ENCODE assay signal across 8 cellular contexts in genomic region chr6:31651602-31652191, GRCh38. TPM values are rescaled to one million over a fixed set of nuclear protein-coding genes. Genes with fewer than 3 reads are reported as not detected.
DNase-seq lines count a peak whose midpoint lies in the region; ATAC-seq lines count a peak whose summit lies in the region.

No MANE protein-coding gene starts in this region.

- peak overlapping the region; percentile 96 for H3K4me3 ChIP-seq in iPS-11a (ENCODE audit: low read depth, low read length)

- DNase-seq in D341Med (ENCODE audit: low spot score): peak; percentile 78
- DNase-seq in GM19238 (ENCODE audit: insufficient read length, low spot score): peak; percentile 65
- peak; percentile 82 for DNase-seq in NCI-H82 treated with DMSO at 0.1 percent for 48 hours (lab: John Stamatoyannopoulos, UW; ENCODE audit: unreplicated experiment)
- peak; percentile 84 for DNase-seq in astrocyte of the hippocampus (ENCODE audit: low read depth, low spot score)
- no peak for DNase-seq in sciatic nerve (ENCODE audit: low spot score)
- DNase-seq in germinal center (ENCODE audit: low spot score): no peak

- intact Hi-C loops in sciatic nerve (cut with DNase I): no loop called here

- ATAC-seq in HG03175 (IDR thresholded peaks at IDR 0.05; ENCODE audit: unreplicated experiment) (peak; percentile 19), sciatic nerve (peak; percentile 80)

RNA-seq across cellular contexts. Expression of gene BAG6, which starts 0.8 kb away (rescaled TPM):
- total RNA-seq in sciatic nerve: 201 TPM

RNA-seq across cellular contexts. Expression of gene APOM, which starts 4.0 kb away (rescaled TPM):
- 0.53 TPM for total RNA-seq in sciatic nerve

RNA-seq across cellular contexts. Expression of gene C6orf47, which starts 8.9 kb away (rescaled TPM):
- total RNA-seq in sciatic nerve: 14.5 TPM

RNA-seq across cellular contexts. Expression of gene GPANK1, which starts 13.1 kb away (rescaled TPM):
- 16.7 TPM for total RNA-seq in sciatic nerve

RNA-seq across cellular contexts. Expression of gene CSNK2B, which starts 14.2 kb away (rescaled TPM):
- total RNA-seq in sciatic nerve: 116 TPM

Comparison
In these comparisons a context has a peak if more than half of its experiments do, and no peak if none do; other contexts are left out.
1. DNase-seq: peak in D341Med (single experiment), GM19238 (single experiment), NCI-H82 treated with DMSO at 0.1 percent for 48 hours (single experiment) and astrocyte of the hippocampus (single experiment); none in sciatic nerve (single experiment) and germinal center (single experiment).